Comparison of ENCODE assay signal across 1 cellular context in the genomic region with DNA sequence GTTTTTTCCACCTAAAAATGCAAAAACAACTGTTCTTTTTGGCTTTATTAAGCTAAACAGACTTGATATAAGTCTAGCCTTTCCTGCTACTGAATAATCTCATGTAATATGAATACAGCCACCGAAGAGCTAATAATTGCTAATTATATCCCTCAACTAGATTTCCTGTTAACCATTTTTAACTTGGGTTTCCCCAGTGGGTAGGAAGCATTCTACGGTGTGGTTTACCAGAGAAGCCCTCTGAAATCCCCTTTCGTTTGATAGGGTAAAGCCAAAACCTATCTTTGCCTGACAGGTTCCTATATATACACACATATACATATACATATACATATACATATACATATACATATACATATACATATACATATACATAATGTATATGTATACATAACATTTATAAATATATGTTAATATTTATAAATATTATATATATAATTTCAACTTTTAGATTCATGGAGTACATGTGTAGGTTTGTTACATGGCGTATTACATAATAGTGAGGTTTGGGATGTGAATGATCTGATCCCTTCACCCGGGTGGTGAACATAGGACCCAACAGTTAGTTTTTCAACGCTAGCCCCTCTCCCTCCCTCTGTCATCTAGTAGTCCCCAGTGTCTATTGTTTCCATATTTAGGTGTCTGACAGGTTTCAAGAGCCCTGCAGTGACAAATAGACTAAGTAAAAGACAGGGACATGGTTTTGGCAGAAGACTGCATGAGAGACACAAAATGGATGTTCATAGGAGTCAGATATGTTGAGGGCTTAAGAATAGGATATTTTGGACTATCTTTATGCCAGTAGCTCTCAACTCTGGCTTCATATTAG.
A peak's percentile ranks its signal among the peaks of the same experiment; 100 is the strongest.
TF ChIP-seq lines count a peak whose summit lies in the region.

No MANE protein-coding gene starts in this region.

TF ChIP-seq in GM12878, 131 proteins besides CTCF, POLR2A, EP300 and RAD21 (continued from another document and continues in another):
- TF ChIP-seq PAX5 (IDR thresholded peaks at IDR 0.05; ENCODE audit: borderline replicate concordance, low read depth, low read length) (peak; percentile 54; the same call in 1 of the 2 replicates), ESRRA (IDR thresholded peaks at IDR 0.05; ENCODE audit: low read length) (no peak), CREM (IDR thresholded peaks at IDR 0.05; ENCODE audit: low read depth) (peak; percentile 75), JUNB (IDR thresholded peaks at IDR 0.05) (no peak), EED (IDR thresholded peaks at IDR 0.05; ENCODE audit: low read depth) (no peak), CHD4 (IDR thresholded peaks at IDR 0.05) (no peak), NFYA (IDR thresholded peaks at IDR 0.05; ENCODE audit: borderline replicate concordance, low read depth, low read length) (no peak), GABPA (IDR thresholded peaks at IDR 0.05; ENCODE audit: low read depth) (no peak), LARP7 (IDR thresholded peaks at IDR 0.05) (no peak), FOXM1 (IDR thresholded peaks at IDR 0.05; ENCODE audit: low read depth, low read length) (peak; percentile 93), IKZF1 (conservative IDR thresholded peaks at IDR 0.05) (peak; percentile 43; the same call in 1 of the 2 replicates), IRF4 (IDR thresholded peaks at IDR 0.05; ENCODE audit: low read depth, low read length) (no peak), ZNF622 (IDR thresholded peaks at IDR 0.05) (no peak), SREBF2 (IDR thresholded peaks at IDR 0.05; ENCODE audit: low read length) (no peak), SMARCA5 (IDR thresholded peaks at IDR 0.05) (no peak), STAT3 (IDR thresholded peaks at IDR 0.05; ENCODE audit: low read depth, low read length) (peak; percentile 78; the same call in 1 of the 2 replicates), SMAD1 (IDR thresholded peaks at IDR 0.05; ENCODE audit: low read depth, partially characterized antibody) (peak; percentile 23), RBBP5 (conservative IDR thresholded peaks at IDR 0.05) (no peak), NFIC (IDR thresholded peaks at IDR 0.05; ENCODE audit: low read depth, low read length) (peak; percentile 96), RUNX3 (IDR thresholded peaks at IDR 0.05; ENCODE audit: low read length) (peak; percentile 98), MEF2A (IDR thresholded peaks at IDR 0.05; ENCODE audit: insufficient read depth, low read depth, low read length) (peak; percentile 98), CEBPB (IDR thresholded peaks at IDR 0.05; ENCODE audit: borderline replicate concordance in 1 of 2, low read depth in 2 of 2, low read length in 2 of 2) (peak in 1 of 2 experiments; percentile 92; a peak in 2 of 4 replicates), MTA2 (IDR thresholded peaks at IDR 0.05; ENCODE audit: low read depth) (peak; percentile 95), SP1 (IDR thresholded peaks at IDR 0.05; ENCODE audit: low read depth, low read length) (peak; percentile 41), RFX5 (IDR thresholded peaks at IDR 0.05; ENCODE audit: low read depth, low read length) (no peak), TBL1XR1 (IDR thresholded peaks at IDR 0.05; ENCODE audit: low read depth, low read length) (peak; percentile 99), CHD2 (IDR thresholded peaks at IDR 0.05; ENCODE audit: borderline replicate concordance, low read depth, low read length) (0 out of 2 replicates have a peak, but pooled peaks have one; percentile 18), POLR2AphosphoS2 (IDR thresholded peaks at IDR 0.05; ENCODE audit: low read depth, low read length) (no peak), NBN (IDR thresholded peaks at IDR 0.05) (no peak; the same call in none of the 2 replicates), NRF1 (conservative IDR thresholded peaks at IDR 0.05; ENCODE audit: low read depth, low read length) (no peak), POU2F2 (IDR thresholded peaks at IDR 0.05; ENCODE audit: borderline replicate concordance, low read depth, low read length) (peak; percentile 55; the same call in 1 of the 3 replicates), CBX5 (IDR thresholded peaks at IDR 0.05; ENCODE audit: low read depth) (no peak), BRCA1 (IDR thresholded peaks at IDR 0.05; ENCODE audit: low read depth, low read length) (no peak), RELA (IDR thresholded peaks at IDR 0.05; ENCODE audit: borderline replicate concordance, partially characterized antibody) (peak; percentile 92), JUND (IDR thresholded peaks at IDR 0.05; ENCODE audit: low read depth, low read length) (no peak), ATF7 (IDR thresholded peaks at IDR 0.05; ENCODE audit: low read depth) (peak; percentile 74), ZNF207 (IDR thresholded peaks at IDR 0.05; ENCODE audit: borderline replicate concordance) (no peak), ZNF217 (IDR thresholded peaks at IDR 0.05) (peak; percentile 81; the same call in 1 of the 2 replicates), SUPT20H (IDR thresholded peaks at IDR 0.05; ENCODE audit: borderline replicate concordance, control insufficient read depth, low read depth, low read length) (no peak), KAT2A (conservative IDR thresholded peaks at IDR 0.05; ENCODE audit: control insufficient read depth, low read depth, low read length) (no peak)
- TF ChIP-seq, protein P1, sequence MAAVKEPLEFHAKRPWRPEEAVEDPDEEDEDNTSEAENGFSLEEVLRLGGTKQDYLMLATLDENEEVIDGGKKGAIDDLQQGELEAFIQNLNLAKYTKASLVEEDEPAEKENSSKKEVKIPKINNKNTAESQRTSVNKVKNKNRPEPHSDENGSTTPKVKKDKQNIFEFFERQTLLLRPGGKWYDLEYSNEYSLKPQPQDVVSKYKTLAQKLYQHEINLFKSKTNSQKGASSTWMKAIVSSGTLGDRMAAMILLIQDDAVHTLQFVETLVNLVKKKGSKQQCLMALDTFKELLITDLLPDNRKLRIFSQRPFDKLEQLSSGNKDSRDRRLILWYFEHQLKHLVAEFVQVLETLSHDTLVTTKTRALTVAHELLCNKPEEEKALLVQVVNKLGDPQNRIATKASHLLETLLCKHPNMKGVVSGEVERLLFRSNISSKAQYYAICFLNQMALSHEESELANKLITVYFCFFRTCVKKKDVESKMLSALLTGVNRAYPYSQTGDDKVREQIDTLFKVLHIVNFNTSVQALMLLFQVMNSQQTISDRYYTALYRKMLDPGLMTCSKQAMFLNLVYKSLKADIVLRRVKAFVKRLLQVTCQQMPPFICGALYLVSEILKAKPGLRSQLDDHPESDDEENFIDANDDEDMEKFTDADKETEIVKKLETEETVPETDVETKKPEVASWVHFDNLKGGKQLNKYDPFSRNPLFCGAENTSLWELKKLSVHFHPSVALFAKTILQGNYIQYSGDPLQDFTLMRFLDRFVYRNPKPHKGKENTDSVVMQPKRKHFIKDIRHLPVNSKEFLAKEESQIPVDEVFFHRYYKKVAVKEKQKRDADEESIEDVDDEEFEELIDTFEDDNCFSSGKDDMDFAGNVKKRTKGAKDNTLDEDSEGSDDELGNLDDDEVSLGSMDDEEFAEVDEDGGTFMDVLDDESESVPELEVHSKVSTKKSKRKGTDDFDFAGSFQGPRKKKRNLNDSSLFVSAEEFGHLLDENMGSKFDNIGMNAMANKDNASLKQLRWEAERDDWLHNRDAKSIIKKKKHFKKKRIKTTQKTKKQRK (IDR thresholded peaks at IDR 0.05; ENCODE audit: low read depth, low read length): no peak
- TF ChIP-seq, protein P2, sequence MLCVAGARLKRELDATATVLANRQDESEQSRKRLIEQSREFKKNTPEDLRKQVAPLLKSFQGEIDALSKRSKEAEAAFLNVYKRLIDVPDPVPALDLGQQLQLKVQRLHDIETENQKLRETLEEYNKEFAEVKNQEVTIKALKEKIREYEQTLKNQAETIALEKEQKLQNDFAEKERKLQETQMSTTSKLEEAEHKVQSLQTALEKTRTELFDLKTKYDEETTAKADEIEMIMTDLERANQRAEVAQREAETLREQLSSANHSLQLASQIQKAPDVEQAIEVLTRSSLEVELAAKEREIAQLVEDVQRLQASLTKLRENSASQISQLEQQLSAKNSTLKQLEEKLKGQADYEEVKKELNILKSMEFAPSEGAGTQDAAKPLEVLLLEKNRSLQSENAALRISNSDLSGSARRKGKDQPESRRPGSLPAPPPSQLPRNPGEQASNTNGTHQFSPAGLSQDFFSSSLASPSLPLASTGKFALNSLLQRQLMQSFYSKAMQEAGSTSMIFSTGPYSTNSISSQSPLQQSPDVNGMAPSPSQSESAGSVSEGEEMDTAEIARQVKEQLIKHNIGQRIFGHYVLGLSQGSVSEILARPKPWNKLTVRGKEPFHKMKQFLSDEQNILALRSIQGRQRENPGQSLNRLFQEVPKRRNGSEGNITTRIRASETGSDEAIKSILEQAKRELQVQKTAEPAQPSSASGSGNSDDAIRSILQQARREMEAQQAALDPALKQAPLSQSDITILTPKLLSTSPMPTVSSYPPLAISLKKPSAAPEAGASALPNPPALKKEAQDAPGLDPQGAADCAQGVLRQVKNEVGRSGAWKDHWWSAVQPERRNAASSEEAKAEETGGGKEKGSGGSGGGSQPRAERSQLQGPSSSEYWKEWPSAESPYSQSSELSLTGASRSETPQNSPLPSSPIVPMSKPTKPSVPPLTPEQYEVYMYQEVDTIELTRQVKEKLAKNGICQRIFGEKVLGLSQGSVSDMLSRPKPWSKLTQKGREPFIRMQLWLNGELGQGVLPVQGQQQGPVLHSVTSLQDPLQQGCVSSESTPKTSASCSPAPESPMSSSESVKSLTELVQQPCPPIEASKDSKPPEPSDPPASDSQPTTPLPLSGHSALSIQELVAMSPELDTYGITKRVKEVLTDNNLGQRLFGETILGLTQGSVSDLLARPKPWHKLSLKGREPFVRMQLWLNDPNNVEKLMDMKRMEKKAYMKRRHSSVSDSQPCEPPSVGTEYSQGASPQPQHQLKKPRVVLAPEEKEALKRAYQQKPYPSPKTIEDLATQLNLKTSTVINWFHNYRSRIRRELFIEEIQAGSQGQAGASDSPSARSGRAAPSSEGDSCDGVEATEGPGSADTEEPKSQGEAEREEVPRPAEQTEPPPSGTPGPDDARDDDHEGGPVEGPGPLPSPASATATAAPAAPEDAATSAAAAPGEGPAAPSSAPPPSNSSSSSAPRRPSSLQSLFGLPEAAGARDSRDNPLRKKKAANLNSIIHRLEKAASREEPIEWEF (IDR thresholded peaks at IDR 0.05; ENCODE audit: insufficient replicate concordance, low read depth, low read length): no peak
- TF ChIP-seq, protein P3, sequence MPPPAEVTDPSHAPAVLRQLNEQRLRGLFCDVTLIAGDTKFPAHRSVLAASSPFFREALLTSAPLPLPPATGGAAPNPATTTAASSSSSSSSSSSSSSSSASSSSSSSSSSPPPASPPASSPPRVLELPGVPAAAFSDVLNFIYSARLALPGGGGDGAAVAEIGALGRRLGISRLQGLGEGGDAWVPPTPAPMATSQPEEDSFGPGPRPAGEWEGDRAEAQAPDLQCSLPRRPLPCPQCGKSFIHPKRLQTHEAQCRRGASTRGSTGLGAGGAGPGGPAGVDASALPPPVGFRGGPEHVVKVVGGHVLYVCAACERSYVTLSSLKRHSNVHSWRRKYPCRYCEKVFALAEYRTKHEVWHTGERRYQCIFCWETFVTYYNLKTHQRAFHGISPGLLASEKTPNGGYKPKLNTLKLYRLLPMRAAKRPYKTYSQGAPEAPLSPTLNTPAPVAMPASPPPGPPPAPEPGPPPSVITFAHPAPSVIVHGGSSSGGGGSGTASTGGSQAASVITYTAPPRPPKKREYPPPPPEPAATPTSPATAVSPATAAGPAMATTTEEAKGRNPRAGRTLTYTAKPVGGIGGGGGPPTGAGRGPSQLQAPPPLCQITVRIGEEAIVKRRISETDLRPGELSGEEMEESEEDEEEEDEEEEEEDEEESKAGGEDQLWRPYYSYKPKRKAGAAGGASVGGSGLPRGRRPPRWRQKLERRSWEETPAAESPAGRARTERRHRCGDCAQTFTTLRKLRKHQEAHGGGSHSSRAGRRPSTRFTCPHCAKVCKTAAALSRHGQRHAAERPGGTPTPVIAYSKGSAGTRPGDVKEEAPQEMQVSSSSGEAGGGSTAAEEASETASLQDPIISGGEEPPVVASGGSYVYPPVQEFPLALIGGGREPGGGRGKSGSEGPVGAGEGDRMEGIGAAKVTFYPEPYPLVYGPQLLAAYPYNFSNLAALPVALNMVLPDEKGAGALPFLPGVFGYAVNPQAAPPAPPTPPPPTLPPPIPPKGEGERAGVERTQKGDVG (CRISPR knock-in tag; IDR thresholded peaks at IDR 0.05): no peak
- TF ChIP-seq, protein P4, sequence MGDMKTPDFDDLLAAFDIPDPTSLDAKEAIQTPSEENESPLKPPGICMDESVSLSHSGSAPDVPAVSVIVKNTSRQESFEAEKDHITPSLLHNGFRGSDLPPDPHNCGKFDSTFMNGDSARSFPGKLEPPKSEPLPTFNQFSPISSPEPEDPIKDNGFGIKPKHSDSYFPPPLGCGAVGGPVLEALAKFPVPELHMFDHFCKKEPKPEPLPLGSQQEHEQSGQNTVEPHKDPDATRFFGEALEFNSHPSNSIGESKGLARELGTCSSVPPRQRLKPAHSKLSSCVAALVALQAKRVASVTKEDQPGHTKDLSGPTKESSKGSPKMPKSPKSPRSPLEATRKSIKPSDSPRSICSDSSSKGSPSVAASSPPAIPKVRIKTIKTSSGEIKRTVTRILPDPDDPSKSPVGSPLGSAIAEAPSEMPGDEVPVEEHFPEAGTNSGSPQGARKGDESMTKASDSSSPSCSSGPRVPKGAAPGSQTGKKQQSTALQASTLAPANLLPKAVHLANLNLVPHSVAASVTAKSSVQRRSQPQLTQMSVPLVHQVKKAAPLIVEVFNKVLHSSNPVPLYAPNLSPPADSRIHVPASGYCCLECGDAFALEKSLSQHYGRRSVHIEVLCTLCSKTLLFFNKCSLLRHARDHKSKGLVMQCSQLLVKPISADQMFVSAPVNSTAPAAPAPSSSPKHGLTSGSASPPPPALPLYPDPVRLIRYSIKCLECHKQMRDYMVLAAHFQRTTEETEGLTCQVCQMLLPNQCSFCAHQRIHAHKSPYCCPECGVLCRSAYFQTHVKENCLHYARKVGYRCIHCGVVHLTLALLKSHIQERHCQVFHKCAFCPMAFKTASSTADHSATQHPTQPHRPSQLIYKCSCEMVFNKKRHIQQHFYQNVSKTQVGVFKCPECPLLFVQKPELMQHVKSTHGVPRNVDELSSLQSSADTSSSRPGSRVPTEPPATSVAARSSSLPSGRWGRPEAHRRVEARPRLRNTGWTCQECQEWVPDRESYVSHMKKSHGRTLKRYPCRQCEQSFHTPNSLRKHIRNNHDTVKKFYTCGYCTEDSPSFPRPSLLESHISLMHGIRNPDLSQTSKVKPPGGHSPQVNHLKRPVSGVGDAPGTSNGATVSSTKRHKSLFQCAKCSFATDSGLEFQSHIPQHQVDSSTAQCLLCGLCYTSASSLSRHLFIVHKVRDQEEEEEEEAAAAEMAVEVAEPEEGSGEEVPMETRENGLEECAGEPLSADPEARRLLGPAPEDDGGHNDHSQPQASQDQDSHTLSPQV (IDR thresholded peaks at IDR 0.05): no peak
- TF ChIP-seq, protein P5, sequence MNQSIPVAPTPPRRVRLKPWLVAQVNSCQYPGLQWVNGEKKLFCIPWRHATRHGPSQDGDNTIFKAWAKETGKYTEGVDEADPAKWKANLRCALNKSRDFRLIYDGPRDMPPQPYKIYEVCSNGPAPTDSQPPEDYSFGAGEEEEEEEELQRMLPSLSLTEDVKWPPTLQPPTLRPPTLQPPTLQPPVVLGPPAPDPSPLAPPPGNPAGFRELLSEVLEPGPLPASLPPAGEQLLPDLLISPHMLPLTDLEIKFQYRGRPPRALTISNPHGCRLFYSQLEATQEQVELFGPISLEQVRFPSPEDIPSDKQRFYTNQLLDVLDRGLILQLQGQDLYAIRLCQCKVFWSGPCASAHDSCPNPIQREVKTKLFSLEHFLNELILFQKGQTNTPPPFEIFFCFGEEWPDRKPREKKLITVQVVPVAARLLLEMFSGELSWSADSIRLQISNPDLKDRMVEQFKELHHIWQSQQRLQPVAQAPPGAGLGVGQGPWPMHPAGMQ (IDR thresholded peaks at IDR 0.05; ENCODE audit: borderline replicate concordance): no peak
